In genomic region chr17:34950780-34951179, GRCh38 we compare ENCODE assay signal across 3 cellular contexts. TPM values are rescaled to one million over a fixed set of nuclear protein-coding genes. Genes with fewer than 3 reads are reported as not detected.
DNase-seq lines count a peak whose midpoint lies in the region; ATAC-seq, FAIRE-seq and TF ChIP-seq lines count a peak whose summit lies in the region.
"Not testable (repeated sequence)": the region's sequence is repeated elsewhere in the genome, so short reads cannot be mapped to it uniquely, and the experiment has no call there.

No MANE protein-coding gene starts in this region.

- BruUV-seq in K562 (replicated peaks; lab: Mats Ljungman, UMichigan) = not testable (repeated sequence)

- H3K4me2 ChIP-seq in A549; K562 (ENCODE audit: insufficient read depth, low read length): not testable (repeated sequence)

- not testable (repeated sequence) for TF ChIP-seq RAD21 in A549 (conservative IDR thresholded peaks at IDR 0.05 in 1 of 2, IDR thresholded peaks at IDR 0.05 in 1 of 2); K562 (CRISPR knock-in tag; conservative IDR thresholded peaks at IDR 0.05 in 1 of 2, IDR thresholded peaks at IDR 0.05 in 1 of 2)

- not testable (repeated sequence) for H3K27ac ChIP-seq in A549; K562 (ENCODE audit: extremely low read depth, low read depth, low read length)

- in situ Hi-C loops in K562 (cut with MboI) = not testable (repeated sequence)

- WGBS in A549 (ENCODE audit: missing lambda C conversion rate) = 69% methylated on average over 4 of the region's 4 CpGs
- 40% methylated on average over 4 of the region's 4 CpGs for WGBS in K562 (ENCODE audit: insufficient coverage, low coverage, missing lambda C conversion rate)

- intact Hi-C loops in K562 (cut with micrococcal nuclease) = not testable (repeated sequence)

- H3K4me3 ChIP-seq in A549, K562: not testable (repeated sequence)

- DNase-seq in A549 (ENCODE audit: low read depth in 1 of 2, low spot score in 1 of 2); T-helper 17 cell; K562 (ENCODE audit: extremely low read depth in 1 of 4, low spot score in 3 of 4): not testable (repeated sequence)

- not testable (repeated sequence) for H3K27me3 ChIP-seq in K562 (ENCODE audit: control insufficient read depth in 2 of 2, insufficient read depth in 2 of 2, low read length in 2 of 2)

- H3K9me3 ChIP-seq in A549; T-helper 17 cell (ENCODE audit: control insufficient read depth, low read length, poor library complexity, severe bottlenecking); K562 (replicated peaks; ENCODE audit: control insufficient read depth, insufficient read depth, low read depth, low read length): not testable (repeated sequence)

- H4K20me1 ChIP-seq in K562 (replicated peaks; ENCODE audit: control insufficient read depth, insufficient read depth, low read length) = not testable (repeated sequence)

- H3K4me1 Mint-ChIP-seq in T-helper 17 cell = not testable (repeated sequence)

- POLR2A ChIA-PET in A549 (lab: Yijun Ruan, JAX); K562 (lab: Yijun Ruan, JAX): not testable (repeated sequence)

- H3K36me3 ChIP-seq in K562 (ENCODE audit: control insufficient read depth, insufficient read depth, low read length) = not testable (repeated sequence)

- H3K27me3 Mint-ChIP-seq in T-helper 17 cell = not testable (repeated sequence)

- H3K4me1 ChIP-seq in A549; K562 (replicated peaks in 1 of 2; ENCODE audit: control insufficient read depth in 2 of 2, insufficient read depth in 2 of 2, low read length in 2 of 2): not testable (repeated sequence)

- CTCF ChIA-PET in A549 (lab: Yijun Ruan, JAX); K562 (lab: Yijun Ruan, JAX; ENCODE audit: low intra/inter-chr PET ratio): not testable (repeated sequence)

- peak overlapping the region; percentile 51 for H3K27ac Mint-ChIP-seq in T-helper 17 cell

- ATAC-seq in A549, T-helper 17 cell, K562: not testable (repeated sequence)

- not testable (repeated sequence) for TF ChIP-seq EP300 in A549 (IDR thresholded peaks at IDR 0.05); K562 (IDR thresholded peaks at IDR 0.05; ENCODE audit: low read length)

- H3K4me3 Mint-ChIP-seq in T-helper 17 cell = not testable (repeated sequence)

- TF ChIP-seq POLR2A in A549 (IDR thresholded peaks at IDR 0.05; ENCODE audit: low read length); K562 (conservative IDR thresholded peaks at IDR 0.05): not testable (repeated sequence)

- peak; percentile 46 for FAIRE-seq in A549 (lab: Jason Lieb, UNC)
- not testable (repeated sequence) for FAIRE-seq in K562 (lab: Jason Lieb, UNC)

- not testable (repeated sequence) for TF ChIP-seq CTCF in A549 (IDR thresholded peaks at IDR 0.05); K562 (IDR thresholded peaks at IDR 0.05 in 2 of 3, conservative IDR thresholded peaks at IDR 0.05 in 1 of 3; ENCODE audit: insufficient read depth in 2 of 3, low read depth in 1 of 3, low read length in 3 of 3)

- H3K36me3 Mint-ChIP-seq in T-helper 17 cell (ENCODE audit: low read depth) = not testable (repeated sequence)

- not testable (repeated sequence) for H3K9me1 ChIP-seq in K562 (ENCODE audit: control insufficient read depth, insufficient read depth, low read length)

- H2AFZ ChIP-seq in K562 (ENCODE audit: low read depth, low read length) = not testable (repeated sequence)

- H3K9ac ChIP-seq in K562 (ENCODE audit: insufficient read depth in 1 of 2, low read depth in 2 of 2, low read length in 2 of 2) = not testable (repeated sequence)

- H3K79me2 ChIP-seq in K562 (ENCODE audit: control insufficient read depth, insufficient read depth, low read length) = not testable (repeated sequence)

RNA-seq across cellular contexts. Expression of gene CCT6B, which starts 10.5 kb away (rescaled TPM):
- polyA plus RNA-seq in A549 (2011; rRNA removed) = 1.9 and 3.1 TPM in 2 replicates
- 0.12 and 0.16 TPM in 2 replicates for polyA plus RNA-seq in A549 (2012; cell fraction: cytosol; rRNA removed)
- 0.10 and 0.20 TPM in 2 replicates for polyA plus RNA-seq in A549 (2012; cell fraction: nucleus; rRNA removed)
- polyA plus RNA-seq in A549 (2017; fragmentation: RNase III; extraction: RNeasy Plus Mini Kit Qiagen cat#74134 plus additional on column Dnase treatment) = 0.77 to 1.3 TPM (median 0.87 TPM) in 3 replicates
- polyA minus RNA-seq in A549 (2011; rRNA and poly(A)+ RNA removed) = 0.73 and 1.2 TPM in 2 replicates
- total RNA-seq in T-helper 17 cell = 1 to 10 TPM; 3.5 to 5.1 TPM
- total RNA-seq in K562 (2011; cell fraction: chromatin; rRNA removed; ENCODE audit: low replicate concordance) = 0.62 and 3.4 TPM in 2 replicates
- 0.39 TPM in 1 of 2 replicates, not detected in the other for total RNA-seq in K562 (2011; cell fraction: nucleolus; rRNA removed)
- 0.46 and 0.59 TPM in 2 replicates for total RNA-seq in K562 (2011; cell fraction: nucleoplasm; rRNA removed)
- 0.27 TPM in 1 of 2 replicates, not detected in the other for total RNA-seq in K562 (2014; rRNA removed)
- 0.89 and 0.91 TPM in 2 replicates for total RNA-seq in K562 (2014; rRNA removed; fragmentation: Illumina TruSeq; extraction: Trizol)
- total RNA-seq in K562 (2015; rRNA removed; fragmentation: Illumina TruSeq; extraction: Trizol) = 0.53 and 0.58 TPM in 2 replicates
- total RNA-seq in K562 (2021) = 0.36 and 0.51 TPM in 2 replicates
- polyA plus RNA-seq in K562 (2011; rRNA removed) = 0.64 and 0.79 TPM in 2 replicates
- 0.09 and 0.32 TPM in 2 replicates for polyA plus RNA-seq in K562 (2011; cell fraction: cytosol; rRNA removed)
- 0.27 and 0.56 TPM in 2 replicates for polyA plus RNA-seq in K562 (2011; cell fraction: nucleus; rRNA removed)
- polyA plus RNA-seq in K562 (2012) = 0.48 and 1.4 TPM in 2 replicates
- 0.34 and 0.48 TPM in 2 replicates for polyA plus RNA-seq in K562 (2014; fragmentation: Illumina TruSeq; extraction: Trizol)
- under 1 TPM; 0.25 to 0.83 TPM for polyA plus RNA-seq in K562 (2014; fragmentation: Nextera tagmentation; extraction: Ambion mirVana)
- polyA plus RNA-seq in K562 (2014; rRNA removed) = 0.67 and 0.69 TPM in 2 replicates
- polyA minus RNA-seq in K562 (2011; rRNA and poly(A)+ RNA removed) = 0.18 and 1.0 TPM in 2 replicates
- not detected in 2 replicates for polyA minus RNA-seq in K562 (2011; cell fraction: cytosol; rRNA and poly(A)+ RNA removed)
- 0.40 and 0.44 TPM in 2 replicates for polyA minus RNA-seq in K562 (2011; cell fraction: nucleus; rRNA and poly(A)+ RNA removed)

RNA-seq across cellular contexts. Expression of gene ZNF830, which starts 10.6 kb away (rescaled TPM):
- 12.6 and 21.2 TPM in 2 replicates for polyA plus RNA-seq in A549 (2011; rRNA removed)
- polyA plus RNA-seq in A549 (2012; cell fraction: cytosol; rRNA removed) = 7.7 and 11.2 TPM in 2 replicates
- 4.8 and 5.2 TPM in 2 replicates for polyA plus RNA-seq in A549 (2012; cell fraction: nucleus; rRNA removed)
- 18.4 to 20.0 TPM (median 19.9 TPM) in 3 replicates for polyA plus RNA-seq in A549 (2017; fragmentation: RNase III; extraction: RNeasy Plus Mini Kit Qiagen cat#74134 plus additional on column Dnase treatment)
- 7.1 and 7.7 TPM in 2 replicates for polyA minus RNA-seq in A549 (2011; rRNA and poly(A)+ RNA removed)
- 10 to 100 TPM; 28.0 to 33.3 TPM for total RNA-seq in T-helper 17 cell
- 16.9 and 33.8 TPM in 2 replicates for total RNA-seq in K562 (2011; cell fraction: chromatin; rRNA removed; ENCODE audit: low replicate concordance)
- total RNA-seq in K562 (2011; cell fraction: nucleolus; rRNA removed) = 14.3 and 16.5 TPM in 2 replicates
- total RNA-seq in K562 (2011; cell fraction: nucleoplasm; rRNA removed) = 17.1 and 22.1 TPM in 2 replicates
- 16.2 and 28.7 TPM in 2 replicates for total RNA-seq in K562 (2014; rRNA removed)
- total RNA-seq in K562 (2014; rRNA removed; fragmentation: Illumina TruSeq; extraction: Trizol) = 21.8 and 22.4 TPM in 2 replicates
- 24.7 and 28.0 TPM in 2 replicates for total RNA-seq in K562 (2015; rRNA removed; fragmentation: Illumina TruSeq; extraction: Trizol)
- total RNA-seq in K562 (2021) = 17.2 and 21.7 TPM in 2 replicates
- 8.9 and 14.4 TPM in 2 replicates for polyA plus RNA-seq in K562 (2011; rRNA removed)
- 4.6 and 5.0 TPM in 2 replicates for polyA plus RNA-seq in K562 (2011; cell fraction: cytosol; rRNA removed)
- 9.5 and 11.2 TPM in 2 replicates for polyA plus RNA-seq in K562 (2011; cell fraction: nucleus; rRNA removed)
- polyA plus RNA-seq in K562 (2012) = 10.2 and 13.3 TPM in 2 replicates
- 17.3 and 19.0 TPM in 2 replicates for polyA plus RNA-seq in K562 (2014; fragmentation: Illumina TruSeq; extraction: Trizol)
- 10 to 100 TPM; 13.1 to 18.8 TPM for polyA plus RNA-seq in K562 (2014; fragmentation: Nextera tagmentation; extraction: Ambion mirVana)
- polyA plus RNA-seq in K562 (2014; rRNA removed) = 25.4 and 27.1 TPM in 2 replicates
- polyA minus RNA-seq in K562 (2011; rRNA and poly(A)+ RNA removed) = 10.1 and 13.3 TPM in 2 replicates
- polyA minus RNA-seq in K562 (2011; cell fraction: cytosol; rRNA and poly(A)+ RNA removed) = 2.8 and 3.7 TPM in 2 replicates
- polyA minus RNA-seq in K562 (2011; cell fraction: nucleus; rRNA and poly(A)+ RNA removed) = 15.3 and 16.1 TPM in 2 replicates

RNA-seq across cellular contexts. Expression of gene LIG3, which starts 29.5 kb away (rescaled TPM):
- polyA plus RNA-seq in A549 (2011; rRNA removed) (56.8 and 63.4 TPM in 2 replicates), A549 (2017; fragmentation: RNase III; extraction: RNeasy Plus Mini Kit Qiagen cat#74134 plus additional on column Dnase treatment) (35.6 to 40.2 TPM (median 36.3 TPM) in 3 replicates), K562 (2011; rRNA removed) (50.6 and 68.2 TPM in 2 replicates), K562 (2014; fragmentation: Illumina TruSeq; extraction: Trizol) (40.3 and 43.0 TPM in 2 replicates), K562 (2014; fragmentation: Nextera tagmentation; extraction: Ambion mirVana) (10 to 100 TPM in 1 of 2 experiments, 1 to 10 TPM in 1; 7.6 to 21.5 TPM), K562 (2014; rRNA removed) (52.3 and 54.3 TPM in 2 replicates)
- 52.4 and 57.2 TPM in 2 replicates for polyA plus RNA-seq in A549 (2012; cell fraction: cytosol; rRNA removed)
- 79.3 and 88.4 TPM in 2 replicates for polyA plus RNA-seq in A549 (2012; cell fraction: nucleus; rRNA removed)
- polyA minus RNA-seq in A549 (2011; rRNA and poly(A)+ RNA removed) = 115 and 134 TPM in 2 replicates
- total RNA-seq in T-helper 17 cell (10 to 100 TPM; 43.1 to 48.7 TPM), K562 (2014; rRNA removed) (64.1 and 75.0 TPM in 2 replicates), K562 (2014; rRNA removed; fragmentation: Illumina TruSeq; extraction: Trizol) (36.8 and 42.5 TPM in 2 replicates), K562 (2015; rRNA removed; fragmentation: Illumina TruSeq; extraction: Trizol) (33.4 and 38.4 TPM in 2 replicates), K562 (2021) (55.4 and 55.6 TPM in 2 replicates)
- total RNA-seq in K562 (2011; cell fraction: chromatin; rRNA removed; ENCODE audit: low replicate concordance) = 259 and 365 TPM in 2 replicates
- 160 and 166 TPM in 2 replicates for total RNA-seq in K562 (2011; cell fraction: nucleolus; rRNA removed)
- total RNA-seq in K562 (2011; cell fraction: nucleoplasm; rRNA removed) = 160 and 180 TPM in 2 replicates
- polyA plus RNA-seq in K562 (2011; cell fraction: cytosol; rRNA removed) = 45.2 and 57.5 TPM in 2 replicates
- 127 and 136 TPM in 2 replicates for polyA plus RNA-seq in K562 (2011; cell fraction: nucleus; rRNA removed)
- 28.5 and 36.8 TPM in 2 replicates for polyA plus RNA-seq in K562 (2012)
- 87.1 and 136 TPM in 2 replicates for polyA minus RNA-seq in K562 (2011; rRNA and poly(A)+ RNA removed)
- 46.8 and 65.5 TPM in 2 replicates for polyA minus RNA-seq in K562 (2011; cell fraction: cytosol; rRNA and poly(A)+ RNA removed)
- 72.2 and 106 TPM in 2 replicates for polyA minus RNA-seq in K562 (2011; cell fraction: nucleus; rRNA and poly(A)+ RNA removed)
